In the genomic region with DNA sequence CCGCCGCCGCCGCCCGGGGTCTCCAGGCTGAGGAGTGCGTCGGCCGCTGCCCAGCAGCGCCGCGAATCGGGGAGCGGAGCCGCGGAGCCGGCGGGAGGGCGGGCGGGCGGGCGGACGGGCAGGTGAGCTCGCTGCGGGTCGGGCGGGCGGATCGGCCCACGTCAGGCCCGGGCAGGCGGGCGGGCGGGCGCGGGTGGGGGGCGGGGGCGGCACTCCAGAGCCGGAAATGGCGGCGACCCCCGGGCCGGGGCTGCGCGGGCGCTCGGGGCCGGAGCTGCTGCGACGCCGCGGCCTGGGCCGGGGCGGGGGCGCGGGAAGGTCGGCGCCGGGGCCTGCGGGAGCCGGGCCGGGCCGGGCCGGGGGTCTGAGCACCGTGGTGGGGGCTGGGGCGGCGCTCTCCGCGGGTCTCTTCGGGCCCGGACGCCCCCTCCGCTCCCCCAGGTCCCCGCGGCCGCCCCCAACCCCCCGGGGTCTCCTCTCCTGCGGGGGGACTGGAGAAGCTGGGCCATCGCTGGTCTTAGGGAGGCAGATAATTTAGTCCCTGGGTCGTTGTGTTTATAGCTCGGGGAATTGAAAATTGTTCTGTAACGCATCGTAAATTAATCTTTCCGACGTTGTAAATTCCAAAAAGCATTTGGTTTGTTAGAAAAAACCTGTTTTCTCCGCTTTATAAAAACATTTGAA, we compare ENCODE assay signal across 8 cellular contexts. TPM values are rescaled to one million over a fixed set of nuclear protein-coding genes. Genes with fewer than 3 reads are reported as not detected.
A peak's percentile ranks its signal among the peaks of the same experiment; 100 is the strongest.
DNase-seq lines count a peak whose midpoint lies in the region; ATAC-seq, FAIRE-seq and TF ChIP-seq lines count a peak whose summit lies in the region.

No MANE protein-coding gene starts in this region.

- no peaks in the 10 kb centered on the region for H3K27me3 ChIP-seq in K562 (ENCODE audit: control insufficient read depth in 2 of 2, insufficient read depth in 2 of 2, low read length in 2 of 2)

- BruUV-seq in K562 (replicated peaks; lab: Mats Ljungman, UMichigan), result no TSS peak

- peaks cover 49% of the 10 kb centered on the region for H3K79me2 ChIP-seq in K562 (ENCODE audit: control insufficient read depth, insufficient read depth, low read length)

- H2AFZ ChIP-seq in K562 (ENCODE audit: low read depth, low read length), result no peak overlapping the region

- no peak for TF ChIP-seq POLR2A in K562 (conservative IDR thresholded peaks at IDR 0.05)

- TF ChIP-seq CTCF in K562 (IDR thresholded peaks at IDR 0.05 in 2 of 3, conservative IDR thresholded peaks at IDR 0.05 in 1 of 3; ENCODE audit: insufficient read depth in 2 of 3, low read depth in 1 of 3, low read length in 3 of 3) (no peak), mucosa of descending colon (IDR thresholded peaks at IDR 0.05) (no peak)

- H4K20me1 ChIP-seq in K562 (replicated peaks; ENCODE audit: control insufficient read depth, insufficient read depth, low read length), result peaks cover 27% of the 10 kb centered on the region

- intact Hi-C loops in K562 (cut with micrococcal nuclease), result no loop called here
- intact Hi-C loops in mucosa of descending colon (cut with DNase I, micrococcal nuclease), result no loop called here

- peak overlapping the region; percentile 85 to 89 for H3K9ac ChIP-seq in K562 (ENCODE audit: insufficient read depth in 1 of 2, low read depth in 2 of 2, low read length in 2 of 2)

- peak in 2 of 3 experiments; percentile 44 to 60 for DNase-seq in NCI-H1417 (lab: John Stamatoyannopoulos, UW)
- DNase-seq in NCI-H1417 treated with DMSO at 0.1 percent for 48 hours (lab: John Stamatoyannopoulos, UW), result no peak
- DNase-seq in K562 (ENCODE audit: extremely low read depth in 1 of 4, low spot score in 3 of 4), result no peak
- peak in 1 of 3 donors; percentile 57 for DNase-seq in mucosa of descending colon
- no peak for DNase-seq in RCC 7860 (ENCODE audit: low spot score)
- no peak for DNase-seq in HuH-7.5 (ENCODE audit: low spot score)

- TF ChIP-seq EP300 in K562 (IDR thresholded peaks at IDR 0.05; ENCODE audit: low read length), result no peak

- peak overlapping the region; percentile 92 for H3K4me2 ChIP-seq in K562 (ENCODE audit: insufficient read depth, low read length)

- no peak for TF ChIP-seq RAD21 in K562 (CRISPR knock-in tag; conservative IDR thresholded peaks at IDR 0.05 in 1 of 2, IDR thresholded peaks at IDR 0.05 in 1 of 2)

- WGBS in K562 (ENCODE audit: insufficient coverage, low coverage, missing lambda C conversion rate), result 0% methylated on average over 9 of the region's 85 CpGs

- peaks cover 30 to 50% of the 10 kb centered on the region in 2 experiments for H3K4me1 ChIP-seq in K562 (replicated peaks in 1 of 2; ENCODE audit: control insufficient read depth in 2 of 2, insufficient read depth in 2 of 2, low read length in 2 of 2)
- H3K4me1 ChIP-seq in mucosa of descending colon (ENCODE audit: low read depth), result peaks cover 31% of the 10 kb centered on the region

- H3K9me3 ChIP-seq in K562 (replicated peaks; ENCODE audit: control insufficient read depth, insufficient read depth, low read depth, low read length) (no peaks in the 10 kb centered on the region), mucosa of descending colon (no peaks in the 10 kb centered on the region)

- CTCF ChIA-PET in K562 (lab: Yijun Ruan, JAX; ENCODE audit: low intra/inter-chr PET ratio), result no interaction called here

- in situ Hi-C loops in K562 (cut with MboI), result no loop called here

- H3K9me1 ChIP-seq in K562 (ENCODE audit: control insufficient read depth, insufficient read depth, low read length), result no peaks in the 10 kb centered on the region

- H3K36me3 ChIP-seq in K562 (ENCODE audit: control insufficient read depth, insufficient read depth, low read length) (peaks cover 32% of the 10 kb centered on the region; the same call in 2 of the 3 replicates), mucosa of descending colon (ENCODE audit: low read depth) (peaks cover 5% of the 10 kb centered on the region)

- peak overlapping the region; percentile 78 for H3K27ac ChIP-seq in K562 (ENCODE audit: extremely low read depth, low read depth, low read length)

- ATAC-seq in HG03159 (IDR thresholded peaks at IDR 0.05; ENCODE audit: unreplicated experiment), result peak; percentile 1
- ATAC-seq in K562, result no peak
- no peak for ATAC-seq in mucosa of descending colon
- no peak for ATAC-seq in HG02970 (IDR thresholded peaks at IDR 0.05; ENCODE audit: low FRiP score, unreplicated experiment)

- FAIRE-seq in K562 (lab: Jason Lieb, UNC) (peak; percentile 44), RCC 7860 (lab: Jason Lieb, UNC) (no peak)

- POLR2A ChIA-PET in K562 (lab: Yijun Ruan, JAX), result interaction anchor here (0.6 to 1.2 kb wide), 8 partner anchors 10 to 374 kb away, joined by 3 to 4 read pairs (median 4); a partner anchor contains a TSS

- H3K4me3 ChIP-seq in K562 (peak overlapping the region; percentile 61), mucosa of descending colon (peak overlapping the region; percentile 40)

TF ChIP-seq in K562, 482 proteins besides CTCF, POLR2A, EP300 and RAD21 (continues in another document):
- TF ChIP-seq YY1 (IDR thresholded peaks at IDR 0.05; ENCODE audit: borderline replicate concordance in 1 of 3, control insufficient read depth in 1 of 3, extremely low read depth in 1 of 3, insufficient read depth in 3 of 3, insufficient read length in 1 of 3, insufficient replicate concordance in 2 of 3, low read depth in 1 of 3, low read length in 2 of 3) (no peak), PTTG1 (tag; IDR thresholded peaks at IDR 0.05; ENCODE audit: low read depth) (no peak), ZBTB7A (IDR thresholded peaks at IDR 0.05; ENCODE audit: borderline replicate concordance, control insufficient read depth, low read depth, low read length) (peak; percentile 77; the same call in 1 of the 2 replicates), ZNF589 (CRISPR knock-in tag; IDR thresholded peaks at IDR 0.05; ENCODE audit: low read depth) (peak; percentile 9; the same call in 1 of the 2 replicates), ZNF766 (CRISPR knock-in tag; conservative IDR thresholded peaks at IDR 0.05) (peak; percentile 40; the same call in 1 of the 2 replicates)

RNA-seq across cellular contexts. Expression of a gene that starts 0.4 kb away (rescaled TPM):
- 54.4 and 105 TPM in 2 replicates for total RNA-seq in K562 (2011; cell fraction: chromatin; rRNA removed; ENCODE audit: low replicate concordance)
- 56.5 and 57.4 TPM in 2 replicates for total RNA-seq in K562 (2011; cell fraction: nucleolus; rRNA removed)
- 36.4 and 43.2 TPM in 2 replicates for total RNA-seq in K562 (2011; cell fraction: nucleoplasm; rRNA removed)
- total RNA-seq in K562 (2014; rRNA removed) (31.3 and 41.1 TPM in 2 replicates), K562 (2014; rRNA removed; fragmentation: Illumina TruSeq; extraction: Trizol) (10.3 and 13.4 TPM in 2 replicates), K562 (2015; rRNA removed; fragmentation: Illumina TruSeq; extraction: Trizol) (28.4 and 29.5 TPM in 2 replicates), K562 (2021) (42.3 and 42.8 TPM in 2 replicates), mucosa of descending colon (10 to 100 TPM; 57.5 to 65.9 (median 65.4) TPM)
- polyA plus RNA-seq in K562 (2011; rRNA removed) (22.4 and 23.4 TPM in 2 replicates), K562 (2014; fragmentation: Illumina TruSeq; extraction: Trizol) (21.8 and 27.2 TPM in 2 replicates), K562 (2014; fragmentation: Nextera tagmentation; extraction: Ambion mirVana) (under 1 TPM; 0.95 to 0.99 TPM), K562 (2014; rRNA removed) (25.5 and 26.3 TPM in 2 replicates)
- 25.9 and 38.5 TPM in 2 replicates for polyA plus RNA-seq in K562 (2011; cell fraction: cytosol; rRNA removed)
- 42.6 and 52.5 TPM in 2 replicates for polyA plus RNA-seq in K562 (2011; cell fraction: nucleus; rRNA removed)
- 28.8 and 29.1 TPM in 2 replicates for polyA plus RNA-seq in K562 (2012)
- 17.3 and 29.6 TPM in 2 replicates for polyA minus RNA-seq in K562 (2011; rRNA and poly(A)+ RNA removed)
- polyA minus RNA-seq in K562 (2011; cell fraction: cytosol; rRNA and poly(A)+ RNA removed), result 26.0 and 31.4 TPM in 2 replicates
- 10.2 and 12.2 TPM in 2 replicates for polyA minus RNA-seq in K562 (2011; cell fraction: nucleus; rRNA and poly(A)+ RNA removed)

RNA-seq across cellular contexts. Expression of a gene that starts 30.3 kb away (rescaled TPM):
- 66.8 and 118 TPM in 2 replicates for total RNA-seq in K562 (2011; cell fraction: chromatin; rRNA removed; ENCODE audit: low replicate concordance)
- 62.7 and 66.1 TPM in 2 replicates for total RNA-seq in K562 (2011; cell fraction: nucleolus; rRNA removed)
- total RNA-seq in K562 (2011; cell fraction: nucleoplasm; rRNA removed), result 60.7 and 71.2 TPM in 2 replicates
- total RNA-seq in K562 (2014; rRNA removed) (54.7 and 69.8 TPM in 2 replicates), K562 (2014; rRNA removed; fragmentation: Illumina TruSeq; extraction: Trizol) (60.6 and 66.7 TPM in 2 replicates), K562 (2015; rRNA removed; fragmentation: Illumina TruSeq; extraction: Trizol) (74.6 and 76.2 TPM in 2 replicates), K562 (2021) (94.2 and 95.4 TPM in 2 replicates), mucosa of descending colon (10 to 100 TPM; 48.7 to 71.7 (median 55.7) TPM)
- polyA plus RNA-seq in K562 (2011; rRNA removed) (97.8 and 117 TPM in 2 replicates), K562 (2014; fragmentation: Illumina TruSeq; extraction: Trizol) (112 and 115 TPM in 2 replicates), K562 (2014; fragmentation: Nextera tagmentation; extraction: Ambion mirVana) (1 to 10 TPM; 1.9 to 9.3 TPM), K562 (2014; rRNA removed) (98.5 and 99.5 TPM in 2 replicates)
- polyA plus RNA-seq in K562 (2011; cell fraction: cytosol; rRNA removed), result 109 and 128 TPM in 2 replicates
- polyA plus RNA-seq in K562 (2011; cell fraction: nucleus; rRNA removed), result 76.7 and 81.1 TPM in 2 replicates
- 73.1 and 95.5 TPM in 2 replicates for polyA plus RNA-seq in K562 (2012)
- polyA minus RNA-seq in K562 (2011; rRNA and poly(A)+ RNA removed), result 48.0 and 69.0 TPM in 2 replicates
- polyA minus RNA-seq in K562 (2011; cell fraction: cytosol; rRNA and poly(A)+ RNA removed), result 69.2 and 82.6 TPM in 2 replicates
- polyA minus RNA-seq in K562 (2011; cell fraction: nucleus; rRNA and poly(A)+ RNA removed), result 18.4 and 23.2 TPM in 2 replicates

RNA-seq across cellular contexts. Expression of a gene that starts 34.0 kb away (rescaled TPM):
- total RNA-seq in K562 (2011; cell fraction: chromatin; rRNA removed; ENCODE audit: low replicate concordance), result not detected in 2 replicates
- total RNA-seq in K562 (2011; cell fraction: nucleolus; rRNA removed), result not detected in 2 replicates
- not detected in 2 replicates for total RNA-seq in K562 (2011; cell fraction: nucleoplasm; rRNA removed)
- not detected in 2 replicates for total RNA-seq in K562 (2014; rRNA removed)
- not detected in 2 replicates for total RNA-seq in K562 (2014; rRNA removed; fragmentation: Illumina TruSeq; extraction: Trizol)
- not detected in 2 replicates for total RNA-seq in K562 (2015; rRNA removed; fragmentation: Illumina TruSeq; extraction: Trizol)
- total RNA-seq in K562 (2021), result not detected in 2 replicates
- not detected in 2 replicates for polyA plus RNA-seq in K562 (2011; rRNA removed)
- polyA plus RNA-seq in K562 (2011; cell fraction: cytosol; rRNA removed), result not detected in 2 replicates
- polyA plus RNA-seq in K562 (2011; cell fraction: nucleus; rRNA removed), result not detected in 2 replicates
- not detected in 2 replicates for polyA plus RNA-seq in K562 (2012)
- not detected in 2 replicates for polyA plus RNA-seq in K562 (2014; fragmentation: Illumina TruSeq; extraction: Trizol)
- not detected for polyA plus RNA-seq in K562 (2014; fragmentation: Nextera tagmentation; extraction: Ambion mirVana)
- polyA plus RNA-seq in K562 (2014; rRNA removed), result not detected in 2 replicates
- polyA minus RNA-seq in K562 (2011; rRNA and poly(A)+ RNA removed), result not detected in 2 replicates
- polyA minus RNA-seq in K562 (2011; cell fraction: cytosol; rRNA and poly(A)+ RNA removed), result not detected in 2 replicates
- polyA minus RNA-seq in K562 (2011; cell fraction: nucleus; rRNA and poly(A)+ RNA removed), result not detected in 2 replicates
- total RNA-seq in mucosa of descending colon, result not detected

Comparison
In these comparisons a context has a peak if more than half of its experiments do, and no peak if none do; other contexts are left out.
1. DNase-seq: peak in NCI-H1417 (2 of 3); none in NCI-H1417 treated with DMSO at 0.1 percent for 48 hours (single experiment), K562 (0 of 4), RCC 7860 (single experiment) and HuH-7.5 (single experiment).